ENCODE assay signal across 8 cellular contexts in the genomic region with DNA sequence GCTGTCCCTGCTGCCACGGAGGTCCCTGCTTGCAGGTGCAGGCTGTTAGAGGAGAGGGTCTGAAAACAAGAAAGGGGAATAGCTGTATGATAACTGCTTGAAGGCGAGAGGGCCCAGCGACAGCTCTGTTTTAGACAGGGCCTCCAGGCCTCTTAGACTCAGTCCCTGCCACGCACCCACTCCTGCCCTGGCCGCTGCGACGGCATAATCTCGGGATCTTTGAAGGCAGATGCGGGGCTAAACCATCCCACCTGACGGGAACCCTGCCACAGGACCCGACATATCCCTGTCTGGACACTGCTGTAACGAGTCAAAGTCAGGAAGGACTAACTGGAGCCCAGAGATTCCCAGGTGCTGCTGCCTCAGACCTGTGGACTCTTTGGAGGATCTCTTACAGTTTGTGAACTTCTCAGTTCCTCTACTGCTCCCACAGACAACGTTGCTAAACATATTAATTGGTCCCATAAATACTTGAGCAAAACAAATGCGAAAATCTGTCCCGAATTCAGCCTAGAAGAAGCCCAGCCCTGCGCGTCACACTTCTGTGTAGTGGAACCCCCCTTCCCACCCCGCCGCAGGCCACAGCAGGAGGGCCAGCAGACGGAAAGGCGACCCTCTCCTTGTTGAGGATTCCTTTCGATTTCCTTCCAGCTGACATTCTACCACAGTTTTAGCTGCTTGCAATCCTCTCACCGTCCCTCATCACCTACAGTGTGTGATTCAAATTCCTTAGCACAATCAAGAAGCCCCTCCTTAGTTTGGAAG.
DNase-seq lines count a peak whose midpoint lies in the region; ATAC-seq lines count a peak whose summit lies in the region.

No MANE protein-coding gene starts in this region.

- ATAC-seq in GM21825 (IDR thresholded peaks at IDR 0.05; ENCODE audit: unreplicated experiment) = peak; percentile 5
- no peak for ATAC-seq in GM18861 (IDR thresholded peaks at IDR 0.05; ENCODE audit: unreplicated experiment)

- DNase-seq in ELR (ENCODE audit: low read depth) = peak; percentile 33
- DNase-seq in NAMALWA (ENCODE audit: low spot score) = peak; percentile 14
- peak; percentile 60 for DNase-seq in ecto neural progenitor cell (ENCODE audit: low spot score)
- peak; percentile 41 for DNase-seq in midbrain (lab: John Stamatoyannopoulos, UW)
- no peak for DNase-seq in AML-193 (lab: John Stamatoyannopoulos, UW)
- no peak for DNase-seq in NCI-H2107 treated with DMSO at 0.1 percent for 48 hours (lab: John Stamatoyannopoulos, UW; ENCODE audit: unreplicated experiment)

Comparison
In these comparisons a context has a peak if more than half of its experiments do, and no peak if none do; other contexts are left out.
1. DNase-seq: peak in ELR (single experiment), NAMALWA (single experiment), ecto neural progenitor cell (single experiment) and midbrain (single experiment); none in AML-193 (0 of 2) and NCI-H2107 treated with DMSO at 0.1 percent for 48 hours (single experiment).